Comparison of ENCODE assay signal across 19 cellular contexts in genomic region chrX:13702390-13702789, GRCh38. TPM values are rescaled to one million over a fixed set of nuclear protein-coding genes. Genes with fewer than 3 reads are reported as not detected.
DNase-seq lines count a peak whose midpoint lies in the region; ATAC-seq and TF ChIP-seq lines count a peak whose summit lies in the region.
"Had no signal": no experiment of that assay in that cellular context is flagged by ENCODE, and none has a peak within 500 bp of the region (broad histone marks: within the 10 kb centered on the region; RNA-seq: fewer than 3 reads in every experiment).

No MANE protein-coding gene starts in this region.

- H3K4me3 ChIP-seq in GM23338 (no peak overlapping the region), body of pancreas (no peak overlapping the region), trophoblast cell (ENCODE audit: low read depth, low read length) (no peak overlapping the region)
- H3K4me3 ChIP-seq: lung, smooth muscle cell, tibial nerve had no signal

- no peak overlapping the region for H2BK12ac ChIP-seq in trophoblast cell (ENCODE audit: low read length)

- H2BK5ac ChIP-seq in trophoblast cell (ENCODE audit: low read depth, low read length, poor library complexity): no peak overlapping the region

- H3K27ac Mint-ChIP-seq in activated naive CD4-positive, alpha-beta T cell treated with anti-CD3 and anti-CD28 coated beads for 36 hours: peak overlapping the region; percentile 68
- peak overlapping the region; percentile 76; the same call in 1 of the 2 replicates for H3K27ac Mint-ChIP-seq in GM23338

- peaks cover 82% of the 10 kb centered on the region for H3K79me2 ChIP-seq in GM23338 (replicated peaks; ENCODE audit: insufficient read depth)
- H3K79me2 ChIP-seq in trophoblast cell (ENCODE audit: control insufficient read depth, insufficient read depth, low read length, poor library complexity): peaks cover 3% of the 10 kb centered on the region

- no peaks in the 10 kb centered on the region for H3K27me3 ChIP-seq in GM23338 (ENCODE audit: insufficient read depth)
- H3K27me3 ChIP-seq in body of pancreas: no peaks in the 10 kb centered on the region
- H3K27me3 ChIP-seq in trophoblast cell (ENCODE audit: insufficient read depth, low read length): no peaks in the 10 kb centered on the region
- H3K27me3 ChIP-seq: tibial nerve had no signal

- no peak overlapping the region for H4K91ac ChIP-seq in trophoblast cell (ENCODE audit: low read depth, low read length)

- H3K4ac ChIP-seq in trophoblast cell (ENCODE audit: low read depth, low read length): peak overlapping the region; percentile 83

- H2AFZ ChIP-seq in GM23338: no peak overlapping the region
- H2AFZ ChIP-seq in trophoblast cell (ENCODE audit: insufficient read depth, low read length, poor library complexity): no peak overlapping the region

- no peaks in the 10 kb centered on the region for H3F3A ChIP-seq in GM23338 (replicated peaks; ENCODE audit: low read depth)

- no peak overlapping the region for H2AK5ac ChIP-seq in trophoblast cell (ENCODE audit: low read length)

- H3K36me3 ChIP-seq in GM23338 (ENCODE audit: insufficient read depth): no peaks in the 10 kb centered on the region
- no peaks in the 10 kb centered on the region for H3K36me3 ChIP-seq in body of pancreas (replicated peaks in 1 of 2; ENCODE audit: insufficient read depth in 1 of 2, low read depth in 2 of 2)
- peaks cover 5 to 9% of the 10 kb centered on the region in 2 experiments for H3K36me3 ChIP-seq in trophoblast cell (ENCODE audit: control insufficient read depth in 1 of 2, insufficient read depth in 2 of 2, low read length in 2 of 2)
- H3K36me3 ChIP-seq: tibial nerve had no signal

- no peak overlapping the region for H2BK120ac ChIP-seq in trophoblast cell (ENCODE audit: insufficient read depth, low read length, poor library complexity)

- TF ChIP-seq POLR2A in body of pancreas (IDR thresholded peaks at IDR 0.05): no peak

- no peak; the same call in 2 of the 3 replicates for ATAC-seq in GM23338
- peak; percentile 42 for ATAC-seq in body of pancreas
- no peak for ATAC-seq in GM19351 (IDR thresholded peaks at IDR 0.05; ENCODE audit: unreplicated experiment)
- ATAC-seq in HG03159 (IDR thresholded peaks at IDR 0.05; ENCODE audit: unreplicated experiment): no peak
- ATAC-seq: stimulated activated naive CD8-positive, alpha-beta T cell treated with anti-CD3 and anti-CD28 coated beads, Interleukin-15, Interleukin-2, amounts not matched to agents 100 U/mL and 50 U/mL, for 24 hours had no signal

- intact Hi-C loops in activated naive CD4-positive, alpha-beta T cell treated with anti-CD3 and anti-CD28 coated beads for 36 hours (cut with micrococcal nuclease): loop anchor here (2.0 to 5.0 kb wide), 2 partner anchors 16 to 35 kb away; no protein-coding TSS in a partner anchor
- intact Hi-C loops in body of pancreas (cut with DNase I): no loop called here

- CTCF ChIA-PET in activated naive CD4-positive, alpha-beta T cell treated with anti-CD3 and anti-CD28 coated beads for 36 hours (lab: Charles Lee): interaction anchor here (0.6 kb wide), 2 partner anchors 11 to 64 kb away, joined by 3 to 4 read pairs; no protein-coding TSS in a partner anchor

- H3K9ac ChIP-seq in trophoblast cell (ENCODE audit: low read length): no peak overlapping the region

- no peak overlapping the region for H3K18ac ChIP-seq in trophoblast cell (ENCODE audit: low read length)

- H3K9me3 ChIP-seq in body of pancreas (no peaks in the 10 kb centered on the region), trophoblast cell (ENCODE audit: insufficient read depth, low read depth, low read length) (no peaks in the 10 kb centered on the region)
- H3K9me3 ChIP-seq: tibial nerve had no signal

- no peak overlapping the region for H3K14ac ChIP-seq in trophoblast cell (ENCODE audit: low read length)

- no peak overlapping the region for H3K23ac ChIP-seq in trophoblast cell (ENCODE audit: low read length)

- no peak overlapping the region for H4K8ac ChIP-seq in trophoblast cell (ENCODE audit: low read depth, low read length)

- peaks cover 11% of the 10 kb centered on the region for H3K36me3 Mint-ChIP-seq in activated naive CD4-positive, alpha-beta T cell treated with anti-CD3 and anti-CD28 coated beads for 36 hours (ENCODE audit: low read depth)
- H3K36me3 Mint-ChIP-seq in GM23338 (ENCODE audit: low read depth): no peaks in the 10 kb centered on the region

- 43 to 49% methylated on average over 3 of the region's 3 CpGs for WGBS in body of pancreas, 2 donors
- no CpG with 5 or more reads among the region's 3 CpGs for WGBS in trophoblast cell (ENCODE audit: extremely low coverage, insufficient coverage, insufficient read length)

- no peak for TF ChIP-seq CTCF in GM23338 (conservative IDR thresholded peaks at IDR 0.05; ENCODE audit: low read depth in 2 of 2)
- no peak for TF ChIP-seq CTCF in body of pancreas (IDR thresholded peaks at IDR 0.05)

- no peak overlapping the region for H3K4me3 Mint-ChIP-seq in activated naive CD4-positive, alpha-beta T cell treated with anti-CD3 and anti-CD28 coated beads for 36 hours
- no peak overlapping the region for H3K4me3 Mint-ChIP-seq in GM23338

- peaks cover 55% of the 10 kb centered on the region for H3K4me1 Mint-ChIP-seq in activated naive CD4-positive, alpha-beta T cell treated with anti-CD3 and anti-CD28 coated beads for 36 hours (ENCODE audit: low read depth)
- peaks cover 25% of the 10 kb centered on the region for H3K4me1 Mint-ChIP-seq in GM23338

- no peaks in the 10 kb centered on the region for H3K9me2 ChIP-seq in GM23338 (ENCODE audit: insufficient read depth)

- no peak overlapping the region for H3K27ac ChIP-seq in GM23338 (ENCODE audit: low read depth)
- peak overlapping the region in 3 of 4 donors; percentile 43 to 67 (median 44) for H3K27ac ChIP-seq in body of pancreas
- H3K27ac ChIP-seq in trophoblast cell (ENCODE audit: low read depth, low read length): no peak overlapping the region
- H3K27ac ChIP-seq: tibial nerve, VCaP had no signal

- no peak overlapping the region for H4K12ac ChIP-seq in trophoblast cell (ENCODE audit: low read depth, low read length)

- DNase-seq in activated naive CD4-positive, alpha-beta T cell treated with anti-CD3 and anti-CD28 coated beads for 36 hours: no peak
- DNase-seq in activated naive CD4-positive, alpha-beta T cell (lab: John Stamatoyannopoulos, UW): no peak
- no peak for DNase-seq in GM23338 (ENCODE audit: low spot score)
- DNase-seq in body of pancreas: peak in 3 of 4 donors; percentile 18 to 66 (median 19)
- DNase-seq in trophoblast cell: no peak
- DNase-seq in NCI-H2196 treated with DMSO at 0.1 percent for 48 hours (lab: John Stamatoyannopoulos, UW; ENCODE audit: unreplicated experiment): no peak
- DNase-seq: DMS 273 treated with DMSO at 0.1 percent for 48 hours; KG1; kidney glomerular epithelial cell; NCI-H1694 treated with DMSO at 0.1 percent for 48 hours; occipital lobe; RPMI8226; stimulated activated naive CD8-positive, alpha-beta T cell treated with anti-CD3 and anti-CD28 coated beads, Interleukin-15, Interleukin-2, amounts not matched to agents 100 U/mL and 50 U/mL, for 24 hours had no signal

- H3K79me1 ChIP-seq in trophoblast cell (ENCODE audit: low read length): no peaks in the 10 kb centered on the region

- no peak overlapping the region for H3K4me2 ChIP-seq in GM23338
- H3K4me2 ChIP-seq in trophoblast cell (ENCODE audit: low read length): no peak overlapping the region
- H3K4me2 ChIP-seq: smooth muscle cell had no signal

- no peaks in the 10 kb centered on the region for H3K4me1 ChIP-seq in GM23338 (ENCODE audit: insufficient read depth)
- H3K4me1 ChIP-seq in body of pancreas: peaks cover 58% of the 10 kb centered on the region
- H3K4me1 ChIP-seq in trophoblast cell (ENCODE audit: control insufficient read depth in 1 of 2, insufficient read depth in 2 of 2, low read length in 2 of 2): no peaks in the 10 kb centered on the region

- H3K27me3 Mint-ChIP-seq in activated naive CD4-positive, alpha-beta T cell treated with anti-CD3 and anti-CD28 coated beads for 36 hours (ENCODE audit: low read depth): no peaks in the 10 kb centered on the region
- peaks cover 4% of the 10 kb centered on the region for H3K27me3 Mint-ChIP-seq in GM23338 (ENCODE audit: insufficient read depth, low read depth, poor library complexity)

- H3K9me3 Mint-ChIP-seq in activated naive CD4-positive, alpha-beta T cell treated with anti-CD3 and anti-CD28 coated beads for 36 hours: no peaks in the 10 kb centered on the region
- no peaks in the 10 kb centered on the region for H3K9me3 Mint-ChIP-seq in GM23338

- H4K20me1 ChIP-seq in GM23338 (replicated peaks; ENCODE audit: insufficient read depth): peaks cover 7% of the 10 kb centered on the region; the same call in 1 of the 2 replicates

TF ChIP-seq in GM23338, 12 proteins besides CTCF, POLR2A, EP300 and RAD21 (continues in another document):
- TF ChIP-seq JUNB (IDR thresholded peaks at IDR 0.05; ENCODE audit: unreplicated experiment): no peak

RNA-seq across cellular contexts. Expression of gene RAB9A, which starts 13.5 kb away (rescaled TPM):
- 10 to 100 TPM; 22.8 to 23.3 TPM for total RNA-seq in activated naive CD4-positive, alpha-beta T cell treated with anti-CD3 and anti-CD28 coated beads for 36 hours
- 36.8 and 45.1 TPM in 2 replicates for total RNA-seq in GM23338 (2014; rRNA removed; shearing (Covaris generic))
- polyA plus RNA-seq in GM23338 (2016; fragmentation: Nextera tagmentation; extraction: Ambion mirVana): 42.5 and 43.3 TPM in 2 replicates
- 10 to 100 TPM; 14.3 to 15.5 TPM for total RNA-seq in body of pancreas
- polyA plus RNA-seq in trophoblast cell (2013): 78.2 and 82.7 TPM in 2 replicates

RNA-seq across cellular contexts. Expression of gene TRAPPC2, which starts 32.0 kb away (rescaled TPM):
- 10 to 100 TPM in 1 of 2 experiments, 1 to 10 TPM in 1; 9.6 to 10.7 TPM for total RNA-seq in activated naive CD4-positive, alpha-beta T cell treated with anti-CD3 and anti-CD28 coated beads for 36 hours
- total RNA-seq in GM23338 (2014; rRNA removed; shearing (Covaris generic)): 12.9 and 14.6 TPM in 2 replicates
- 11.7 and 12.2 TPM in 2 replicates for polyA plus RNA-seq in GM23338 (2016; fragmentation: Nextera tagmentation; extraction: Ambion mirVana)
- total RNA-seq in body of pancreas: 10 to 100 TPM; 14.5 to 28.5 TPM
- 8.8 and 9.2 TPM in 2 replicates for polyA plus RNA-seq in trophoblast cell (2013)

RNA-seq across cellular contexts. Expression of gene OFD1, which starts 32.2 kb away (rescaled TPM):
- total RNA-seq in activated naive CD4-positive, alpha-beta T cell treated with anti-CD3 and anti-CD28 coated beads for 36 hours: 10 to 100 TPM; 25.3 to 26.2 TPM
- total RNA-seq in GM23338 (2014; rRNA removed; shearing (Covaris generic)): 21.2 and 25.4 TPM in 2 replicates
- polyA plus RNA-seq in GM23338 (2016; fragmentation: Nextera tagmentation; extraction: Ambion mirVana): 34.1 and 55.0 TPM in 2 replicates
- 10 to 100 TPM; 27.5 to 36.6 TPM for total RNA-seq in body of pancreas
- 35.8 and 38.2 TPM in 2 replicates for polyA plus RNA-seq in trophoblast cell (2013)

RNA-seq across cellular contexts. Expression of gene TCEANC, which starts 49.4 kb away (rescaled TPM):
- total RNA-seq in activated naive CD4-positive, alpha-beta T cell treated with anti-CD3 and anti-CD28 coated beads for 36 hours: 1 to 10 TPM; 2.5 to 2.7 TPM
- 2.5 and 5.5 TPM in 2 replicates for total RNA-seq in GM23338 (2014; rRNA removed; shearing (Covaris generic))
- polyA plus RNA-seq in GM23338 (2016; fragmentation: Nextera tagmentation; extraction: Ambion mirVana): 0.89 and 1.2 TPM in 2 replicates
- total RNA-seq in body of pancreas: 1 to 10 TPM; 3.1 to 5.3 TPM
- polyA plus RNA-seq in trophoblast cell (2013): 1.7 and 1.8 TPM in 2 replicates

Comparison
In these comparisons a context has a peak if more than half of its experiments do, and no peak if none do; other contexts are left out.
1. DNase-seq: peak in body of pancreas (3 of 4); none in activated naive CD4-positive, alpha-beta T cell treated with anti-CD3 and anti-CD28 coated beads for 36 hours (single experiment), activated naive CD4-positive, alpha-beta T cell (0 of 4), GM23338 (single experiment), trophoblast cell (0 of 2) and NCI-H2196 treated with DMSO at 0.1 percent for 48 hours (single experiment).
2. H3K27ac ChIP-seq: peak in body of pancreas (3 of 4); none in GM23338 (single experiment) and trophoblast cell (single experiment).